20 cellular contexts compared by ENCODE assay signal in the genomic region with DNA sequence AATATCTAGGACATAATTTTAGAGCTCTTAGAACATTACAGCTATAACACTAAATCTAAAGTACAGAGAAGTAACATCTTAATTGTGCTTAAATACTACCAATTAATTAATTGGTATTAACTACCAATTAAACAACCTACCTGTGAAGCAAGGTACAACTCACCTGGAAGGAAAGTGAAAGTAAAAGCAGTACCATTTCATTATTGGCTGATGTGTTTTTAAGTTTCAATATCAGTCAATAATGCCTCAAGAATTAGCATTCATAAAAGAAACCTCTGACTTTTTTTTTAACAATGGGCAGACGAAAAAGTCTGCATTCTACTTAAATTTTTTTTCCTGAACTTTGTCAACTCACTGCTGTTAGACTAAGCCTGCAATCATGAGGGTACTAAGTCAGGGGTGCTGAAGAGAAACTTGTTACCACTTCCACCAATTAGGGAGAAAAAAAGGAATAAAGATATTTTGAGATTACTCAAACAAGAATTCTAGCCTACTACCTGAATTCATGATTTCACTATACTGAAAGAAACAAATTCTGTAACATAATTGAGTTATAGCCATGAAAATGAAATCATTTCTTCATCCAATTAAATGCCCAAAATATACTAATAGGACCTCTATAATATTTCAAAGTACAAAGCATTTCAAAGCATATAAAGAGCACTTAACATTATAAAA. TPM values are rescaled to one million over a fixed set of nuclear protein-coding genes. Genes with fewer than 3 reads are reported as not detected.
A peak's percentile ranks its signal among the peaks of the same experiment; 100 is the strongest.
DNase-seq lines count a peak whose midpoint lies in the region; ATAC-seq and FAIRE-seq lines count a peak whose summit lies in the region.
"Had no signal": no experiment of that assay in that cellular context is flagged by ENCODE, and none has a peak within 500 bp of the region (broad histone marks: within the 10 kb centered on the region; RNA-seq: fewer than 3 reads in every experiment).

No MANE protein-coding gene starts in this region.

- no peaks in the 10 kb centered on the region for H3K9me3 Mint-ChIP-seq in CD8-positive, alpha-beta memory T cell
- no peaks in the 10 kb centered on the region for H3K9me3 Mint-ChIP-seq in T-cell
- no peaks in the 10 kb centered on the region for H3K9me3 Mint-ChIP-seq in immature natural killer cell
- H3K9me3 Mint-ChIP-seq: neural progenitor cell, type B pancreatic cell had no signal

- H3K27ac ChIP-seq in BLaER1 = no peak overlapping the region
- no peak overlapping the region for H3K27ac ChIP-seq in CD8-positive, alpha-beta memory T cell (ENCODE audit: low read depth, low read length)
- H3K27ac ChIP-seq: neural progenitor cell, Peyer's patch had no signal

- POLR2A ChIA-PET in CD8-positive, alpha-beta memory T cell (lab: Charles Lee) = no interaction called here
- POLR2A ChIA-PET in T-cell (lab: Charles Lee) = no interaction called here

- H3K36me3 Mint-ChIP-seq in CD8-positive, alpha-beta memory T cell = peaks cover 0 to 27% (median 7%) of the 10 kb centered on the region in 3 donors
- H3K36me3 Mint-ChIP-seq in T-cell = peaks cover 20% of the 10 kb centered on the region
- H3K36me3 Mint-ChIP-seq in immature natural killer cell = peaks cover 0 to 4% (median 3%) of the 10 kb centered on the region in 3 donors

- H4K20me1 ChIP-seq in BLaER1 = peaks cover 82% of the 10 kb centered on the region

- H3K9me3 ChIP-seq in BLaER1 = no peaks in the 10 kb centered on the region
- no peaks in the 10 kb centered on the region for H3K9me3 ChIP-seq in CD8-positive, alpha-beta memory T cell (ENCODE audit: low read length)
- H3K9me3 ChIP-seq: Peyer's patch had no signal

- peak in 2 of 4 experiments; percentile 40 to 50 for ATAC-seq in T-cell (replicated peaks in 1 of 4)
- ATAC-seq in HG03280 (IDR thresholded peaks at IDR 0.05; ENCODE audit: unreplicated experiment) = no peak
- ATAC-seq: right cardiac atrium had no signal

- H3K4me3 ChIP-seq in BLaER1 = no peak overlapping the region
- peak overlapping the region; percentile 6 for H3K4me3 ChIP-seq in CD8-positive, alpha-beta memory T cell (ENCODE audit: low read length)
- H3K4me3 ChIP-seq: lung, neural progenitor cell, Peyer's patch had no signal

- CTCF ChIA-PET in CD8-positive, alpha-beta memory T cell (lab: Charles Lee) = no interaction called here
- CTCF ChIA-PET in T-cell (lab: Charles Lee) = interaction anchor here in 1 of 2 donors (0.5 to 0.7 kb wide), 3 partner anchors 37 to 103 kb away, joined by 3 to 4 read pairs (median 3); no protein-coding TSS in a partner anchor

- FAIRE-seq in HTR-8/SVneo (lab: Jason Lieb, UNC) = no peak
- FAIRE-seq: bronchial epithelial cell had no signal

- no peaks in the 10 kb centered on the region for H3K27me3 ChIP-seq in BLaER1
- H3K27me3 ChIP-seq in CD8-positive, alpha-beta memory T cell (ENCODE audit: insufficient read depth, low read length, poor library complexity, severe bottlenecking) = no peaks in the 10 kb centered on the region
- H3K27me3 ChIP-seq: neural progenitor cell, Peyer's patch had no signal

- H3K4me3 Mint-ChIP-seq in CD8-positive, alpha-beta memory T cell = peak overlapping the region in 6 of 7 donors; percentile 25 to 65 (median 54)
- peak overlapping the region; percentile 41 to 48 (median 41) for H3K4me3 Mint-ChIP-seq in T-cell
- H3K4me3 Mint-ChIP-seq in immature natural killer cell = peak overlapping the region in 2 of 5 donors; percentile 38 to 40
- H3K4me3 Mint-ChIP-seq: neural progenitor cell, type B pancreatic cell had no signal

- peak overlapping the region; percentile 63 for H3K4me2 ChIP-seq in BLaER1
- H3K4me2 ChIP-seq: neural progenitor cell had no signal

- peak overlapping the region in 7 of 8 donors; percentile 32 to 79 (median 77) for H3K27ac Mint-ChIP-seq in CD8-positive, alpha-beta memory T cell
- H3K27ac Mint-ChIP-seq in T-cell (peak overlapping the region; percentile 76 to 79), immature natural killer cell (peak overlapping the region; percentile 50 to 73 (median 68))
- H3K27ac Mint-ChIP-seq: neural progenitor cell, type B pancreatic cell had no signal

- H3K4me1 Mint-ChIP-seq in CD8-positive, alpha-beta memory T cell = peaks cover 28 to 53% (median 53%) of the 10 kb centered on the region in 3 donors
- H3K4me1 Mint-ChIP-seq in T-cell (peaks cover 30 to 50% (median 42%) of the 10 kb centered on the region in 3 donors), immature natural killer cell (peaks cover 26 to 43% of the 10 kb centered on the region in 2 donors)
- H3K4me1 Mint-ChIP-seq: neural progenitor cell had no signal

- H3K9ac ChIP-seq in BLaER1 = no peak overlapping the region
- H3K9ac ChIP-seq: neural progenitor cell had no signal

- peaks cover 27% of the 10 kb centered on the region for H3K4me1 ChIP-seq in BLaER1
- H3K4me1 ChIP-seq in CD8-positive, alpha-beta memory T cell (ENCODE audit: insufficient read depth, low read length) = peaks cover 10% of the 10 kb centered on the region
- H3K4me1 ChIP-seq: neural progenitor cell had no signal

- peaks cover 60% of the 10 kb centered on the region for H3K36me3 ChIP-seq in BLaER1
- no peaks in the 10 kb centered on the region for H3K36me3 ChIP-seq in CD8-positive, alpha-beta memory T cell (ENCODE audit: insufficient read depth, low read length)

- DNase-seq in CD8-positive, alpha-beta memory T cell = no peak
- DNase-seq in T-cell (no peak), immature natural killer cell (no peak), HTR-8/SVneo (ENCODE audit: insufficient read length, low spot score) (no peak)
- DNase-seq in stimulated activated CD4-positive, alpha-beta T cell treated with anti-CD3 and anti-CD28 coated beads, Interleukin-2, amount 100 ng/mL, for 48 hours = no peak
- DNase-seq: activated CD4-positive, CD25-positive, alpha-beta regulatory T cell; activated effector memory CD4-positive, alpha-beta T cell treated with anti-CD3 and anti-CD28 coated beads, Interleukin-2, amount 50 U/mL, for 16 hours; effector CD4-positive, alpha-beta T cell; GOT3; NCI-H446 treated with DMSO at 0.1 percent for 48 hours; Peyer's patch; right cardiac atrium; stimulated activated CD4-positive, alpha-beta T cell treated with anti-CD3 and anti-CD28 coated beads, Interleukin-2, amount 100 ng/mL, for 24 hours; SW 1271 had no signal

- H3K27me3 Mint-ChIP-seq in CD8-positive, alpha-beta memory T cell = no peaks in the 10 kb centered on the region
- H3K27me3 Mint-ChIP-seq in T-cell (no peaks in the 10 kb centered on the region), immature natural killer cell (ENCODE audit: low read depth in 3 of 3) (peaks cover 0 to 2% (median 0%) of the 10 kb centered on the region in 3 donors)
- H3K27me3 Mint-ChIP-seq: type B pancreatic cell had no signal

RNA-seq across cellular contexts. Expression of a gene that starts 19.9 kb away (rescaled TPM):
- 10 to 100 TPM; 39.8 to 42.4 TPM for total RNA-seq in CD8-positive, alpha-beta memory T cell
- 18.5 TPM for polyA plus RNA-seq in CD8-positive, alpha-beta memory T cell
- total RNA-seq in T-cell = 10 to 100 TPM; 25.4 to 29.1 (median 28.8) TPM
- polyA plus RNA-seq in immature natural killer cell = 10 to 100 TPM in 2 of 3 donors, 1 to 10 TPM in 1; 3.1 to 19.8 (median 12.9) TPM

RNA-seq across cellular contexts. Expression of a gene that starts 46.0 kb away (rescaled TPM):
- 10 to 100 TPM; 11.1 to 13.9 TPM for total RNA-seq in CD8-positive, alpha-beta memory T cell
- polyA plus RNA-seq in CD8-positive, alpha-beta memory T cell = 9.2 TPM
- total RNA-seq in T-cell = 10 to 100 TPM in 4 of 5 donors, 1 to 10 TPM in 1; 9.3 to 22.2 (median 14.2) TPM
- polyA plus RNA-seq in immature natural killer cell = 1 to 10 TPM; 5.0 to 9.1 (median 7.8) TPM
